Comparison of ENCODE assay signal across 8 cellular contexts in the genomic region with DNA sequence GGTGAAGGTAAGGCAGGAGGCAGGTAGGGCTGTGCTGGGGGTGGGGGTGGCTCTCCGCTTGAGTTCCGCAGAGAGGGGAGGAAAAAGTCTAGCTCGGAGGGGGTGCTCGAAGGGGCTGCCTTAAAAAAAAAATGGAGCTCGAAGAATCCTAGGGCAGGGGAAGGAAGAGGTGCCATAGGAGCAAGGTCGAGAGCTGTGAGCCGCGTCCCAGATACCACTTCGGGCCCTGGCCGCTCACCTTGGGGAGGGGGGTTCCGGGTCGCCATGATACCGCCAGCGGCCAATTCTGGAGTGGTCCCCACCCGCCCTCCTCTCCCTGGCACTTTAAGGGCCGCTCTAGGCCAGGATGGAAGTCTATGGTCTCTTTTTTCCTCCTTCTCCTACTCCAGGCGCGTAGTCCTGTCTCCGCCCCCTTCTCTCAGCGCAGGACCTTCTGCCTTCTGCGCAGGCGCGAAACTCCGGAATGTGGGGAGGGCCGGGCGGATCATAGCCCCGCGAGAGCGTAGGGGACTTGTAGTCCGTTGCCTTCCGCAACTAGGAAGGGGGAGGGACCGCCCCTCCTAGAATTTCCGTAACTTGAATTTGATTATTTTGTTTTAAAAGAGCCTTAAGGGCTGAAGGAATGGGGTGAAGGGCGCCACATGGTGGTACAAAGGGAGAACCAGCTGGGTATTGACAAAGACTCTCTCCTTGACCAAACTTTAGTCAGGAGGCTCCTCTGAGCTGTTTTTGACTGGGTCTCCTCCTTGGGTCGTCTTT. TPM values are rescaled to one million over a fixed set of nuclear protein-coding genes. Genes with fewer than 3 reads are reported as not detected.
DNase-seq lines count a peak whose midpoint lies in the region; ATAC-seq and TF ChIP-seq lines count a peak whose summit lies in the region.

A gene with protein sequence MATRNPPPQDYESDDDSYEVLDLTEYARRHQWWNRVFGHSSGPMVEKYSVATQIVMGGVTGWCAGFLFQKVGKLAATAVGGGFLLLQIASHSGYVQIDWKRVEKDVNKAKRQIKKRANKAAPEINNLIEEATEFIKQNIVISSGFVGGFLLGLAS (minus strand): TSS at position 293 of the 759 bp plus-strand sequence. CDS start 27 bp downstream, at position 266.

- H3K9me3 ChIP-seq in DOHH2 (ENCODE audit: control insufficient read depth, insufficient read depth, low read length) (no peaks in the 10 kb centered on the region), Karpas-422 (ENCODE audit: low read length) (no peaks in the 10 kb centered on the region), fibroblast of lung (ENCODE audit: control insufficient read depth, insufficient read depth, low read depth, low read length) (no peaks in the 10 kb centered on the region)

- H3K79me2 ChIP-seq in DOHH2 (ENCODE audit: control insufficient read depth, low read length), result peaks cover 21% of the 10 kb centered on the region
- H3K79me2 ChIP-seq in Karpas-422 (ENCODE audit: low read length), result peaks cover 30% of the 10 kb centered on the region
- no peaks in the 10 kb centered on the region for H3K79me2 ChIP-seq in fibroblast of lung (ENCODE audit: control insufficient read depth, insufficient read depth, low read length)

- H3K27me3 ChIP-seq in DOHH2 (ENCODE audit: control insufficient read depth, low read length) (no peaks in the 10 kb centered on the region), Karpas-422 (ENCODE audit: low read length) (no peaks in the 10 kb centered on the region), fibroblast of lung (ENCODE audit: control insufficient read depth, insufficient read depth, low read length) (no peaks in the 10 kb centered on the region)

- H3K4me1 ChIP-seq in DOHH2 (ENCODE audit: control insufficient read depth, low read length) (peaks cover 12% of the 10 kb centered on the region), Karpas-422 (ENCODE audit: low read length) (peaks cover 21% of the 10 kb centered on the region), fibroblast of lung (ENCODE audit: control insufficient read depth, extremely low read depth, insufficient read depth, low read length) (no peaks in the 10 kb centered on the region)

- H3K4me2 ChIP-seq in DOHH2 (ENCODE audit: low read length), result peak within 1 kb of the TSS; percentile 68
- H3K4me2 ChIP-seq in Karpas-422 (ENCODE audit: low read depth, low read length, poor library complexity, severe bottlenecking), result peak within 1 kb of the TSS; percentile 99
- H3K4me2 ChIP-seq in fibroblast of lung (ENCODE audit: extremely low read depth, insufficient read depth, low read length), result peak within 1 kb of the TSS; percentile 69

- H3K4me3 Mint-ChIP-seq in activated T-helper 17 cell treated with anti-CD3 and anti-CD28 coated beads, Interleukin-2, amount 50 U/mL, for 72 hours, result peak within 1 kb of the TSS; percentile 82
- H3K4me3 Mint-ChIP-seq in naive thymus-derived CD8-positive, alpha-beta T cell, result peak within 1 kb of the TSS; percentile 85 to 98 (median 94)

- no peaks in the 10 kb centered on the region for H3K9me3 Mint-ChIP-seq in activated T-helper 17 cell treated with anti-CD3 and anti-CD28 coated beads, Interleukin-2, amount 50 U/mL, for 72 hours
- H3K9me3 Mint-ChIP-seq in naive thymus-derived CD8-positive, alpha-beta T cell, result no peaks in the 10 kb centered on the region

- no peaks in the 10 kb centered on the region for H3F3A ChIP-seq in DOHH2 (ENCODE audit: control insufficient read depth, insufficient read depth)

- H3K9me2 ChIP-seq in DOHH2 (replicated peaks; ENCODE audit: control insufficient read depth, low read length) (no peaks in the 10 kb centered on the region), Karpas-422 (replicated peaks; ENCODE audit: insufficient read depth, low read length) (no peaks in the 10 kb centered on the region)

- H3K4me3 ChIP-seq in DOHH2 (ENCODE audit: low read length) (peak within 1 kb of the TSS; percentile 74), Karpas-422 (ENCODE audit: low read length) (peak within 1 kb of the TSS; percentile 98), fibroblast of lung (replicated peaks in 1 of 4; ENCODE audit: control extremely low read depth in 1 of 4, insufficient read depth in 1 of 4, low read depth in 3 of 4, low read length in 4 of 4) (peak within 1 kb of the TSS; percentile 62 to 75 (median 73))

- H3K27ac ChIP-seq in DOHH2 (ENCODE audit: low read depth, low read length) (peak within 1 kb of the TSS; percentile 32; the same call in 1 of the 2 replicates), Karpas-422 (ENCODE audit: low read length) (peak within 1 kb of the TSS; percentile 63), fibroblast of lung (ENCODE audit: insufficient read depth, low read length) (peak within 1 kb of the TSS; percentile 88)

- peaks cover 10% of the 10 kb centered on the region for H3K4me1 Mint-ChIP-seq in activated T-helper 17 cell treated with anti-CD3 and anti-CD28 coated beads, Interleukin-2, amount 50 U/mL, for 72 hours
- peaks cover 18 to 43% (median 35%) of the 10 kb centered on the region in 4 donors for H3K4me1 Mint-ChIP-seq in naive thymus-derived CD8-positive, alpha-beta T cell

- H3K36me3 ChIP-seq in DOHH2 (ENCODE audit: control insufficient read depth, low read length) (no peaks in the 10 kb centered on the region; the same call in 1 of the 2 replicates), Karpas-422 (ENCODE audit: insufficient read depth, low read length) (peaks cover 9% of the 10 kb centered on the region; the same call in 1 of the 2 replicates), fibroblast of lung (ENCODE audit: control insufficient read depth, insufficient read depth, low read length) (no peaks in the 10 kb centered on the region)

- TF ChIP-seq CTCF in DOHH2 (IDR thresholded peaks at IDR 0.05; ENCODE audit: low read depth, low read length, poor library complexity, severe bottlenecking), result peak; percentile 51
- TF ChIP-seq CTCF in fibroblast of lung (conservative IDR thresholded peaks at IDR 0.05 in 1 of 2, IDR thresholded peaks at IDR 0.05 in 1 of 2; ENCODE audit: low read depth in 1 of 2, low read length in 2 of 2), result peak; percentile 21 to 37

- H3K9ac ChIP-seq in Karpas-422 (ENCODE audit: low read length) (peak within 1 kb of the TSS; percentile 96), fibroblast of lung (ENCODE audit: insufficient read depth, low read length) (peak within 1 kb of the TSS; percentile 80)

- peak; percentile 99 for ATAC-seq in GM21825 (IDR thresholded peaks at IDR 0.05; ENCODE audit: unreplicated experiment)
- ATAC-seq in activated T-helper 17 cell treated with anti-CD3 and anti-CD28 coated beads, Interleukin-2, amount 50 U/mL, for 72 hours (replicated peaks), result peak; percentile 98
- ATAC-seq in naive thymus-derived CD8-positive, alpha-beta T cell, result peak; percentile 95

- H3K27me3 Mint-ChIP-seq in activated T-helper 17 cell treated with anti-CD3 and anti-CD28 coated beads, Interleukin-2, amount 50 U/mL, for 72 hours, result no peaks in the 10 kb centered on the region
- no peaks in the 10 kb centered on the region for H3K27me3 Mint-ChIP-seq in naive thymus-derived CD8-positive, alpha-beta T cell

- peak within 1 kb of the TSS; percentile 94 for H3K27ac Mint-ChIP-seq in activated T-helper 17 cell treated with anti-CD3 and anti-CD28 coated beads, Interleukin-2, amount 50 U/mL, for 72 hours
- peak within 1 kb of the TSS; percentile 89 to 98 (median 95) for H3K27ac Mint-ChIP-seq in naive thymus-derived CD8-positive, alpha-beta T cell

- H2AFZ ChIP-seq in Karpas-422 (ENCODE audit: low read length), result peak within 1 kb of the TSS; percentile 98
- H2AFZ ChIP-seq in fibroblast of lung (ENCODE audit: low read length), result peak within 1 kb of the TSS; percentile 81

- POLR2A ChIA-PET in naive thymus-derived CD8-positive, alpha-beta T cell (lab: Charles Lee), result interaction anchor here (0.7 to 1.5 kb wide), 4 partner anchors 11 to 331 kb away, joined by 3 to 5 read pairs (median 3); a partner anchor contains a TSS

- H4K20me1 ChIP-seq in DOHH2 (ENCODE audit: control insufficient read depth, insufficient read depth, low read depth, low read length), result no peaks in the 10 kb centered on the region
- H4K20me1 ChIP-seq in Karpas-422 (ENCODE audit: insufficient read depth, low read depth, low read length), result no peaks in the 10 kb centered on the region
- no peaks in the 10 kb centered on the region for H4K20me1 ChIP-seq in fibroblast of lung (ENCODE audit: control insufficient read depth, extremely low read depth, insufficient read depth, low read length)

- DNase-seq in Karpas-422 (peak; percentile 99), RPMI7951 (ENCODE audit: low read depth) (peak; percentile 95), fibroblast of lung (ENCODE audit: low read depth in 2 of 2) (peak; percentile 90 to 96)
- DNase-seq in naive thymus-derived CD8-positive, alpha-beta T cell, result peak; percentile 82 to 94 (median 88)
- DNase-seq in stimulated activated naive CD4-positive, alpha-beta T cell (lab: John Stamatoyannopoulos, UW), result peak; percentile 79 to 91 (median 86)

- peaks cover 15% of the 10 kb centered on the region for H3K36me3 Mint-ChIP-seq in activated T-helper 17 cell treated with anti-CD3 and anti-CD28 coated beads, Interleukin-2, amount 50 U/mL, for 72 hours (ENCODE audit: low read depth)
- peaks cover 0 to 21% (median 1%) of the 10 kb centered on the region in 3 donors for H3K36me3 Mint-ChIP-seq in naive thymus-derived CD8-positive, alpha-beta T cell

RNA-seq across cellular contexts. Expression of the gene that starts here (rescaled TPM):
- total RNA-seq in Karpas-422 (2014; rRNA removed; shearing (Covaris generic); ENCODE audit: low replicate concordance), result 28.5 and 34.9 TPM in 2 replicates
- 38.9 and 39.6 TPM in 2 replicates for total RNA-seq in RPMI7951 (2014; rRNA removed; shearing (Covaris generic))
- total RNA-seq in activated T-helper 17 cell treated with anti-CD3 and anti-CD28 coated beads, Interleukin-2, amount 50 U/mL, for 72 hours, result 10 to 100 TPM in 1 of 2 donors, 1 to 10 TPM in 1; 9.9 to 11.1 TPM
- total RNA-seq in fibroblast of lung, result 11.3 and 17.2 TPM in 2 replicates
- 19.3 and 20.8 TPM in 2 replicates for polyA plus RNA-seq in fibroblast of lung
- 15.0 and 17.1 TPM in 2 replicates for polyA plus RNA-seq in fibroblast of lung (2012)
- polyA minus RNA-seq in fibroblast of lung (ENCODE audit: low replicate concordance), result 0.43 TPM in 1 of 2 replicates, not detected in the other
- 1 to 10 TPM; 8.9 to 9.5 TPM for total RNA-seq in naive thymus-derived CD8-positive, alpha-beta T cell
- 10 to 100 TPM; 26.5 to 29.5 (median 26.6) TPM for polyA plus RNA-seq in naive thymus-derived CD8-positive, alpha-beta T cell

Comparison
In these comparisons a context has a peak if more than half of its experiments do, and no peak if none do; other contexts are left out.
1. Peak in every context shown above with its lines: DNase-seq, ATAC-seq, H3K4me3 ChIP-seq and H3K27ac ChIP-seq.
2. H3K27ac ChIP-seq: peak in every context shown above with its lines; median percentile 88 in fibroblast of lung; 63 in Karpas-422; 32 in DOHH2.